In genomic region chr4:141469392-141469791, GRCh38 we compare ENCODE assay signal across 27 cellular contexts.
"Had no signal": no experiment of that assay in that cellular context is flagged by ENCODE, and none has a peak within 500 bp of the region (broad histone marks: within the 10 kb centered on the region; RNA-seq: fewer than 3 reads in every experiment).

No MANE protein-coding gene starts in this region.

- DNase-seq: activated CD4-positive, alpha-beta T cell treated with anti-CD3 and anti-CD28 coated beads for 36 hours; activated CD4-positive, alpha-beta T cell treated with anti-CD3 and anti-CD28 coated beads, Interleukin-2, amount 10 ng/mL, durations not matched to agents 7 days and 5 days; activated CD4-positive, alpha-beta T cell treated with anti-CD3 and anti-CD28 coated beads, Interleukin-2, amount 50 U/mL, for 48 hours; activated CD8-positive, alpha-beta T cell treated with anti-CD3 and anti-CD28 coated beads, Interleukin-2, amount 10 ng/mL, durations not matched to agents 7 days and 5 days; activated gamma-delta T cell treated with Interleukin-2 at 50 U/mL for 16 hours; activated naive CD4-positive, alpha-beta T cell treated with anti-CD3 and anti-CD28 coated beads for 36 hours; activated T-cell treated with anti-CD3 and anti-CD28 coated beads, Interleukin-2, amount 50 U/mL, for 24 hours; adrenal gland; caudate nucleus; cerebellar nuclear complex; NCI-H1105; NCI-H1417 treated with DMSO at 0.1 percent for 48 hours; NCI-H1694; NCI-H1930; NCI-H2081 treated with DMSO at 0.1 percent for 48 hours; NCI-H345; NCI-H524 treated with DMSO at 0.1 percent for 48 hours; NK-92 treated with Interleukin-12 subunit alpha and Interleukin-12 subunit beta, amount 100 ng/mL, for 24 hours; PC-9; SIG-M5 had no signal

- H2AFZ ChIP-seq: PC-9 had no signal

- H3K4me1 ChIP-seq: adrenal gland had no signal

- H3K4me2 ChIP-seq: PC-9 had no signal

- H3K9me3 Mint-ChIP-seq: activated CD4-positive, alpha-beta T cell treated with anti-CD3 and anti-CD28 coated beads, Interleukin-2, amount 10 ng/mL, durations not matched to agents 7 days and 5 days; activated naive CD4-positive, alpha-beta T cell treated with anti-CD3 and anti-CD28 coated beads for 36 hours; activated naive CD4-positive, alpha-beta T cell treated with anti-CD3 and anti-CD28 coated beads, Interleukin-2, amount 50 U/mL, for 72 hours; activated T-cell treated with anti-CD3 and anti-CD28 coated beads, Interleukin-2, amount 50 U/mL, for 24 hours; T-helper 1 cell treated with Interleukin-12 subunit alpha and Interleukin-12 subunit beta and Interleukin-4 antibody, amounts not matched to agents 30 μg/mL and 1 μg/mL, for 36 hours; T-helper 2 cell treated with Interferon-gamma antibody and Interleukin-4, amounts not matched to agents 5 μg/mL and 100 μg/mL, for 36 hours had no signal

- H3K36me3 Mint-ChIP-seq: activated naive CD4-positive, alpha-beta T cell treated with anti-CD3 and anti-CD28 coated beads, Interleukin-2, amount 50 U/mL, for 72 hours; brain had no signal

- ATAC-seq: activated CD4-positive, alpha-beta T cell treated with anti-CD3 and anti-CD28 coated beads for 36 hours; activated CD8-positive, alpha-beta T cell treated with anti-CD3 and anti-CD28 coated beads, Interleukin-2, amount 10 ng/mL, durations not matched to agents 7 days and 5 days; activated naive CD4-positive, alpha-beta T cell treated with anti-CD3 and anti-CD28 coated beads, Interleukin-2, amount 50 U/mL, for 72 hours; K562; Right ventricle myocardium inferior had no signal

- H3K9me3 ChIP-seq: adrenal gland had no signal

- H3K4me1 Mint-ChIP-seq: activated CD4-positive, alpha-beta T cell treated with anti-CD3 and anti-CD28 coated beads for 36 hours; activated CD4-positive, alpha-beta T cell treated with anti-CD3 and anti-CD28 coated beads, Interleukin-2, amount 10 ng/mL, durations not matched to agents 7 days and 5 days had no signal

- H3K27ac ChIP-seq: adrenal gland, PC-9, RWPE1 had no signal

- H3K27me3 ChIP-seq: adrenal gland had no signal

- H3K27me3 Mint-ChIP-seq: activated CD4-positive, alpha-beta T cell treated with anti-CD3 and anti-CD28 coated beads for 36 hours; activated CD4-positive, alpha-beta T cell treated with anti-CD3 and anti-CD28 coated beads, Interleukin-2, amount 10 ng/mL, durations not matched to agents 7 days and 5 days; activated T-cell treated with anti-CD3 and anti-CD28 coated beads, Interleukin-2, amount 50 U/mL, for 24 hours; brain had no signal

- H3K4me3 Mint-ChIP-seq: activated CD4-positive, alpha-beta T cell treated with anti-CD3 and anti-CD28 coated beads for 36 hours; activated CD4-positive, alpha-beta T cell treated with anti-CD3 and anti-CD28 coated beads, Interleukin-2, amount 10 ng/mL, durations not matched to agents 7 days and 5 days; activated CD8-positive, alpha-beta T cell treated with anti-CD3 and anti-CD28 coated beads, Interleukin-2, amount 10 ng/mL, durations not matched to agents 7 days and 5 days; activated naive CD4-positive, alpha-beta T cell treated with anti-CD3 and anti-CD28 coated beads for 36 hours; activated T-cell treated with anti-CD3 and anti-CD28 coated beads, Interleukin-2, amount 50 U/mL, for 24 hours; brain; T-helper 1 cell treated with Interleukin-12 subunit alpha and Interleukin-12 subunit beta and Interleukin-4 antibody, amounts not matched to agents 30 μg/mL and 1 μg/mL, for 36 hours; T-helper 2 cell treated with Interferon-gamma antibody and Interleukin-4, amounts not matched to agents 5 μg/mL and 100 μg/mL, for 36 hours had no signal

- H3K36me3 ChIP-seq: adrenal gland had no signal

- H3K4me3 ChIP-seq: adrenal gland, K562, PC-9 had no signal

- H3K27ac Mint-ChIP-seq: activated CD4-positive, alpha-beta T cell treated with anti-CD3 and anti-CD28 coated beads for 36 hours; activated CD4-positive, alpha-beta T cell treated with anti-CD3 and anti-CD28 coated beads, Interleukin-2, amount 10 ng/mL, durations not matched to agents 7 days and 5 days; activated CD8-positive, alpha-beta T cell treated with anti-CD3 and anti-CD28 coated beads, Interleukin-2, amount 10 ng/mL, durations not matched to agents 7 days and 5 days; activated naive CD4-positive, alpha-beta T cell treated with anti-CD3 and anti-CD28 coated beads for 36 hours; activated naive CD4-positive, alpha-beta T cell treated with anti-CD3 and anti-CD28 coated beads, Interleukin-2, amount 50 U/mL, for 72 hours; activated T-cell treated with anti-CD3 and anti-CD28 coated beads, Interleukin-2, amount 50 U/mL, for 24 hours; brain; T-helper 1 cell treated with Interleukin-12 subunit alpha and Interleukin-12 subunit beta and Interleukin-4 antibody, amounts not matched to agents 30 μg/mL and 1 μg/mL, for 36 hours; T-helper 2 cell treated with Interferon-gamma antibody and Interleukin-4, amounts not matched to agents 5 μg/mL and 100 μg/mL, for 36 hours had no signal
